In genomic region chr3:148950806-148951205, GRCh38 we compare ENCODE assay signal across 9 cellular contexts. TPM values are rescaled to one million over a fixed set of nuclear protein-coding genes. Genes with fewer than 3 reads are reported as not detected.
DNase-seq lines count a peak whose midpoint lies in the region; ATAC-seq, FAIRE-seq and TF ChIP-seq lines count a peak whose summit lies in the region.
"Had no signal": no experiment of that assay in that cellular context is flagged by ENCODE, and none has a peak within 500 bp of the region (broad histone marks: within the 10 kb centered on the region; RNA-seq: fewer than 3 reads in every experiment).

No MANE protein-coding gene starts in this region.

- ATAC-seq in GM23338, result peak; percentile 62
- no peak for ATAC-seq in activated T-cell treated with anti-CD3 and anti-CD28 coated beads, Interleukin-2, amount 50 U/mL, for 72 hours (replicated peaks in 1 of 2)
- no peak for ATAC-seq in GM18498 (IDR thresholded peaks at IDR 0.05; ENCODE audit: unreplicated experiment)

- no peak overlapping the region for H3K4me2 ChIP-seq in GM23338
- no peak overlapping the region for H3K4me2 ChIP-seq in keratinocyte (ENCODE audit: control insufficient read depth, extremely low read depth, insufficient read depth, low read depth, low read length)

- no TSS peak for BruUV-seq in Calu3 (replicated peaks; lab: Mats Ljungman, UMichigan)

- no peak overlapping the region for H3K9ac ChIP-seq in keratinocyte (ENCODE audit: control insufficient read depth, extremely low read depth, insufficient read depth, low read length)

- CTCF ChIA-PET in Calu3 (lab: Charles Lee), result interaction anchor here (0.6 to 0.7 kb wide), 3 partner anchors 11 to 486 kb away, joined by 3 to 4 read pairs (median 3); no protein-coding TSS in a partner anchor

- H3K27me3 ChIP-seq in GM23338 (ENCODE audit: insufficient read depth) (no peaks in the 10 kb centered on the region), Peyer's patch (no peaks in the 10 kb centered on the region), keratinocyte (ENCODE audit: control insufficient read depth, extremely low read depth, insufficient read depth, low read length) (no peaks in the 10 kb centered on the region), SJCRH30 (no peaks in the 10 kb centered on the region)

- no peak for DNase-seq in Calu3
- DNase-seq in GM23338 (ENCODE audit: low spot score), result peak; percentile 67
- no peak for DNase-seq in Peyer's patch
- no peak for DNase-seq in keratinocyte (ENCODE audit: low read depth, low spot score)
- no peak for DNase-seq in activated T-cell treated with anti-CD3 and anti-CD28 coated beads, Interleukin-2, amount 50 U/mL, for 72 hours
- no peak for DNase-seq in SJCRH30
- DNase-seq in activated naive CD4-positive, alpha-beta T cell treated with Interleukin-2 at 50 U/mL for 16 hours, result no peak

- peaks cover 3% of the 10 kb centered on the region; the same call in 1 of the 2 replicates for H3K4me1 ChIP-seq in GM23338 (ENCODE audit: insufficient read depth)
- H3K4me1 ChIP-seq in Peyer's patch, result peaks cover 0 to 2% (median 0%) of the 10 kb centered on the region in 4 donors
- no peaks in the 10 kb centered on the region for H3K4me1 ChIP-seq in keratinocyte (ENCODE audit: control insufficient read depth, extremely low read depth, insufficient read depth, low read length)
- no peaks in the 10 kb centered on the region for H3K4me1 ChIP-seq in SJCRH30

- no peaks in the 10 kb centered on the region for H3F3A ChIP-seq in GM23338 (replicated peaks; ENCODE audit: low read depth)

- H3K9me3 Mint-ChIP-seq in Calu3 (ENCODE audit: low read depth, unreplicated experiment) (no peaks in the 10 kb centered on the region), GM23338 (no peaks in the 10 kb centered on the region; the same call in 2 of the 3 replicates)
- no peaks in the 10 kb centered on the region for H3K9me3 Mint-ChIP-seq in activated T-cell treated with anti-CD3 and anti-CD28 coated beads, Interleukin-2, amount 50 U/mL, for 72 hours
- H3K9me3 Mint-ChIP-seq: T-helper 2 cell treated with Interferon-gamma antibody and Interleukin-4, amounts not matched to agents 5 μg/mL and 100 μg/mL, for 36 hours had no signal

- FAIRE-seq in keratinocyte (lab: Jason Lieb, UNC), result no peak

- H3K4me3 Mint-ChIP-seq in Calu3 (ENCODE audit: low read depth, unreplicated experiment), result no peak overlapping the region
- no peak overlapping the region for H3K4me3 Mint-ChIP-seq in GM23338
- no peak overlapping the region for H3K4me3 Mint-ChIP-seq in activated T-cell treated with anti-CD3 and anti-CD28 coated beads, Interleukin-2, amount 50 U/mL, for 72 hours
- H3K4me3 Mint-ChIP-seq: T-helper 2 cell treated with Interferon-gamma antibody and Interleukin-4, amounts not matched to agents 5 μg/mL and 100 μg/mL, for 36 hours had no signal

- no peaks in the 10 kb centered on the region for H3K36me3 Mint-ChIP-seq in Calu3 (ENCODE audit: insufficient read depth, unreplicated experiment)
- no peaks in the 10 kb centered on the region for H3K36me3 Mint-ChIP-seq in GM23338 (ENCODE audit: low read depth)
- no peaks in the 10 kb centered on the region for H3K36me3 Mint-ChIP-seq in activated T-cell treated with anti-CD3 and anti-CD28 coated beads, Interleukin-2, amount 50 U/mL, for 72 hours (ENCODE audit: insufficient read depth in 2 of 2)

- no peak overlapping the region for H3K27ac ChIP-seq in GM23338 (ENCODE audit: low read depth)
- peak overlapping the region in 3 of 4 donors; percentile 1 to 57 (median 34) for H3K27ac ChIP-seq in Peyer's patch
- H3K27ac ChIP-seq in keratinocyte (ENCODE audit: control insufficient read depth, insufficient read depth, low read length), result no peak overlapping the region
- no peak overlapping the region for H3K27ac ChIP-seq in SJCRH30

- no peak for TF ChIP-seq POLR2A in Peyer's patch (IDR thresholded peaks at IDR 0.05)

- H3K4me3 ChIP-seq in GM23338, result no peak overlapping the region
- H3K4me3 ChIP-seq in Peyer's patch, result no peak overlapping the region
- no peak overlapping the region for H3K4me3 ChIP-seq in keratinocyte (ENCODE audit: control insufficient read depth in 2 of 3, extremely low read depth in 1 of 3, insufficient read depth in 2 of 3, low read depth in 1 of 3, low read length in 3 of 3)
- no peak overlapping the region for H3K4me3 ChIP-seq in SJCRH30

- no peaks in the 10 kb centered on the region for H3K9me3 ChIP-seq in Peyer's patch
- no peaks in the 10 kb centered on the region for H3K9me3 ChIP-seq in keratinocyte (ENCODE audit: control insufficient read depth, low read depth, low read length)
- H3K9me3 ChIP-seq in SJCRH30 (replicated peaks), result no peaks in the 10 kb centered on the region

- no peaks in the 10 kb centered on the region for H3K9me1 ChIP-seq in keratinocyte (ENCODE audit: control insufficient read depth, extremely low read depth, insufficient read depth, low read length)

- TF ChIP-seq CTCF in Calu3 (IDR thresholded peaks at IDR 0.05; ENCODE audit: unreplicated experiment), result peak; percentile 24
- TF ChIP-seq CTCF in GM23338 (conservative IDR thresholded peaks at IDR 0.05; ENCODE audit: low read depth in 2 of 2), result peak; percentile 62 to 73
- TF ChIP-seq CTCF in Peyer's patch (IDR thresholded peaks at IDR 0.05), result peak in 1 of 6 experiments; percentile 21
- TF ChIP-seq CTCF in keratinocyte (optimal IDR thresholded peaks at IDR 0.05 in 1 of 3, IDR thresholded peaks at IDR 0.05 in 1 of 3, conservative IDR thresholded peaks at IDR 0.05 in 1 of 3; ENCODE audit: extremely low read depth in 1 of 3, insufficient read depth in 2 of 3, low read length in 3 of 3), result peak; percentile 4 to 38 (median 26)

- H4K20me1 ChIP-seq in GM23338 (replicated peaks; ENCODE audit: insufficient read depth) (no peaks in the 10 kb centered on the region), keratinocyte (ENCODE audit: control insufficient read depth, extremely low read depth, insufficient read depth, low read length) (no peaks in the 10 kb centered on the region)

- H3K36me3 ChIP-seq in GM23338 (ENCODE audit: insufficient read depth) (no peaks in the 10 kb centered on the region), Peyer's patch (no peaks in the 10 kb centered on the region), keratinocyte (ENCODE audit: control insufficient read depth in 2 of 2, extremely low read depth in 1 of 2, insufficient read depth in 2 of 2, low read length in 2 of 2) (no peaks in the 10 kb centered on the region), SJCRH30 (no peaks in the 10 kb centered on the region)

- no peaks in the 10 kb centered on the region for H3K9me2 ChIP-seq in GM23338 (ENCODE audit: insufficient read depth)

- H3K27me3 Mint-ChIP-seq in Calu3 (ENCODE audit: unreplicated experiment) (no peaks in the 10 kb centered on the region), GM23338 (ENCODE audit: insufficient read depth, low read depth, poor library complexity) (peaks cover 3% of the 10 kb centered on the region)
- no peaks in the 10 kb centered on the region for H3K27me3 Mint-ChIP-seq in activated T-cell treated with anti-CD3 and anti-CD28 coated beads, Interleukin-2, amount 50 U/mL, for 72 hours (ENCODE audit: low read depth)

- no peaks in the 10 kb centered on the region for H3K79me2 ChIP-seq in GM23338 (replicated peaks; ENCODE audit: insufficient read depth)
- no peaks in the 10 kb centered on the region for H3K79me2 ChIP-seq in keratinocyte (ENCODE audit: control insufficient read depth, insufficient read depth, low read length)

- H2AFZ ChIP-seq in GM23338, result no peak overlapping the region
- H2AFZ ChIP-seq in keratinocyte (ENCODE audit: control insufficient read depth, low read length), result no peak overlapping the region

- H3K4me1 Mint-ChIP-seq in Calu3 (ENCODE audit: low read depth, unreplicated experiment) (peaks cover 10% of the 10 kb centered on the region), GM23338 (peaks cover 5% of the 10 kb centered on the region)
- peaks cover 6% of the 10 kb centered on the region for H3K4me1 Mint-ChIP-seq in activated T-cell treated with anti-CD3 and anti-CD28 coated beads, Interleukin-2, amount 50 U/mL, for 72 hours (ENCODE audit: low read depth)

- dilution Hi-C loops in keratinocyte (cut with MboI; ENCODE audit: extremely low pct_ligation_motif_present, low sequenced_read_pairs), result no loop called here

- no peak overlapping the region for H3K27ac Mint-ChIP-seq in Calu3 (ENCODE audit: unreplicated experiment)
- no peak overlapping the region for H3K27ac Mint-ChIP-seq in GM23338
- no peak overlapping the region for H3K27ac Mint-ChIP-seq in activated T-cell treated with anti-CD3 and anti-CD28 coated beads, Interleukin-2, amount 50 U/mL, for 72 hours
- H3K27ac Mint-ChIP-seq: T-helper 2 cell treated with Interferon-gamma antibody and Interleukin-4, amounts not matched to agents 5 μg/mL and 100 μg/mL, for 36 hours had no signal

- intact Hi-C loops in Calu3 (cut with micrococcal nuclease; ENCODE audit: unreplicated experiment), result no loop called here

TF ChIP-seq in GM23338, 12 proteins besides CTCF, POLR2A, EP300 and RAD21 (continues in another document):
- TF ChIP-seq ZNF331 (CRISPR knock-in tag; IDR thresholded peaks at IDR 0.05; ENCODE audit: low read depth), result no peak

RNA-seq across cellular contexts. Expression of gene GYG1, which starts 40.5 kb away (rescaled TPM):
- total RNA-seq in Calu3 (2022) (46.7 and 49.2 TPM in 2 replicates), Peyer's patch (10 to 100 TPM; 11.9 to 23.9 (median 12.8) TPM)
- total RNA-seq in GM23338 (2014; rRNA removed; shearing (Covaris generic)), result 40.9 and 45.6 TPM in 2 replicates
- polyA plus RNA-seq in GM23338 (2016; fragmentation: Nextera tagmentation; extraction: Ambion mirVana) (30.4 and 33.2 TPM in 2 replicates), keratinocyte (20.6 to 25.7 TPM (median 25.2 TPM) in 3 replicates)
- 14.0 TPM for polyA plus RNA-seq in keratinocyte (2011; ENCODE audit: low read depth)
- 20.0 and 42.6 TPM in 2 replicates for polyA plus RNA-seq in keratinocyte (2011; cell fraction: cytosol; rRNA removed)
- polyA plus RNA-seq in keratinocyte (2011; cell fraction: nucleus; rRNA removed), result 14.6 and 17.5 TPM in 2 replicates
- polyA plus RNA-seq in keratinocyte (2012; ENCODE audit: low replicate concordance), result 31.1 and 40.7 TPM in 2 replicates
- polyA minus RNA-seq in keratinocyte, result 15.1 to 24.6 TPM (median 17.9 TPM) in 3 replicates
- 20.5 TPM for polyA minus RNA-seq in keratinocyte (2011; cell fraction: cytosol; rRNA and poly(A)+ RNA removed)
- 7.6 and 8.1 TPM in 2 replicates for polyA minus RNA-seq in keratinocyte (2011; cell fraction: nucleus; rRNA and poly(A)+ RNA removed)
- total RNA-seq in activated T-cell treated with anti-CD3 and anti-CD28 coated beads, Interleukin-2, amount 50 U/mL, for 72 hours, result 10 to 100 TPM; 14.1 to 21.7 TPM
- 32.6 and 33.5 TPM in 2 replicates for total RNA-seq in SJCRH30 (2014; rRNA removed; shearing (Covaris generic))

Comparison
In these comparisons a context has a peak if more than half of its experiments do, and no peak if none do; other contexts are left out.
1. H3K27ac ChIP-seq: peak in Peyer's patch (3 of 4); none in GM23338 (single experiment), keratinocyte (single experiment) and SJCRH30 (single experiment).